ENCODE assay signal across 8 cellular contexts in genomic region chr7:140674899-140675701, GRCh38. TPM values are rescaled to one million over a fixed set of nuclear protein-coding genes. Genes with fewer than 3 reads are reported as not detected.
DNase-seq lines count a peak whose midpoint lies in the region; ATAC-seq and TF ChIP-seq lines count a peak whose summit lies in the region.

No MANE protein-coding gene starts in this region.

- TF ChIP-seq CTCF in AG04449 (IDR thresholded peaks at IDR 0.05; ENCODE audit: insufficient read depth, low read length, missing control alignments): peak; percentile 48
- TF ChIP-seq CTCF in lung (IDR thresholded peaks at IDR 0.05; ENCODE audit: control extremely low read depth, extremely low read depth): peak; percentile 17

- no peak overlapping the region for H3K4me3 ChIP-seq in AG04449 (ENCODE audit: low read depth, low read length)
- H3K4me3 ChIP-seq in lung: no peak overlapping the region

- peaks cover 0 to 8% of the 10 kb centered on the region in 2 donors for H3K4me1 ChIP-seq in lung (ENCODE audit: control insufficient read depth in 2 of 2, insufficient read depth in 2 of 2, low read length in 2 of 2)

- POLR2A ChIA-PET in AG04449 (lab: Yijun Ruan, JAX): interaction anchor here (1.0 kb wide), 1 partner anchor 23 kb away, joined by 4 read pairs; no protein-coding TSS in a partner anchor

- 58 to 67% methylated on average over 8 of the region's 8 CpGs for WGBS in lung, 2 donors

- no peaks in the 10 kb centered on the region for H3K27me3 ChIP-seq in lung (ENCODE audit: control insufficient read depth, insufficient read depth)

- no peak for ATAC-seq in lung (ENCODE audit: insufficient read depth, low FRiP score)
- no peak for ATAC-seq in HG03039 (IDR thresholded peaks at IDR 0.05; ENCODE audit: unreplicated experiment)
- no peak for ATAC-seq in GM21515 (IDR thresholded peaks at IDR 0.05; ENCODE audit: unreplicated experiment)
- ATAC-seq in HG02973 (IDR thresholded peaks at IDR 0.05; ENCODE audit: unreplicated experiment): no peak

- H3K36me3 ChIP-seq in lung (ENCODE audit: control insufficient read depth in 2 of 2, insufficient read depth in 2 of 2, low read length in 2 of 2): peaks cover 0 to 6% of the 10 kb centered on the region in 2 donors

- no peaks in the 10 kb centered on the region for H3K9me3 ChIP-seq in lung (ENCODE audit: control insufficient read depth in 2 of 2, insufficient read depth in 1 of 2, low read length in 1 of 2)

- CTCF ChIA-PET in AG04449 (lab: Yijun Ruan, JAX): interaction anchor here (1.0 to 4.8 kb wide), 20 partner anchors 10 to 1109 kb away, joined by 3 to 39 read pairs (median 4); partner anchors contain the start of gene MRPS33

- DNase-seq in AG04449 (ENCODE audit: low read depth, low spot score): no peak
- peak; percentile 70 for DNase-seq in EL
- DNase-seq in NCI-H82 treated with DMSO at 0.1 percent for 48 hours (lab: John Stamatoyannopoulos, UW; ENCODE audit: unreplicated experiment): peak; percentile 35
- peak; percentile 50 for DNase-seq in cerebellum (ENCODE audit: low spot score)
- DNase-seq in lung (ENCODE audit: low spot score): no peak

- peak overlapping the region in 1 of 2 donors; percentile 4 for H3K27ac ChIP-seq in lung (ENCODE audit: low read depth in 1 of 2, low read length in 1 of 2)

RNA-seq across cellular contexts. Expression of gene ADCK2, which starts 2.4 kb away (rescaled TPM):
- total RNA-seq in cerebellum: 15.0 TPM
- 10 to 100 TPM; 11.3 to 27.0 TPM for total RNA-seq in lung
- polyA plus RNA-seq in lung: 10 to 100 TPM; 10.4 to 16.2 TPM

RNA-seq across cellular contexts. Expression of gene NDUFB2, which starts 21.4 kb away (rescaled TPM):
- total RNA-seq in cerebellum (50.7 TPM), lung (100 to 1,000 TPM in 1 of 2 donors, 10 to 100 TPM in 1; 52.3 to 192 TPM)
- polyA plus RNA-seq in lung: 100 to 1,000 TPM; 188 to 327 TPM

RNA-seq across cellular contexts. Expression of gene DENND2A, which starts 34.5 kb away (rescaled TPM):
- total RNA-seq in cerebellum: 31.7 TPM
- 10 to 100 TPM; 12.8 to 32.4 TPM for total RNA-seq in lung
- polyA plus RNA-seq in lung: 1 to 10 TPM; 4.1 to 6.6 TPM

Comparison
In these comparisons a context has a peak if more than half of its experiments do, and no peak if none do; other contexts are left out.
1. DNase-seq: peak in EL (single experiment), NCI-H82 treated with DMSO at 0.1 percent for 48 hours (single experiment) and cerebellum (single experiment); none in AG04449 (single experiment) and lung (single experiment).